In genomic region chr12:131831021-131831571, GRCh38 we compare ENCODE assay signal across 8 cellular contexts. TPM values are rescaled to one million over a fixed set of nuclear protein-coding genes. Genes with fewer than 3 reads are reported as not detected.
A peak's percentile ranks its signal among the peaks of the same experiment; 100 is the strongest.
DNase-seq lines count a peak whose midpoint lies in the region; ATAC-seq and TF ChIP-seq lines count a peak whose summit lies in the region.

No MANE protein-coding gene starts in this region.

- peaks cover 29% of the 10 kb centered on the region for H3K27me3 ChIP-seq in endodermal cell (ENCODE audit: control insufficient read depth, insufficient read depth, low read length, poor library complexity, severe bottlenecking)

- H3K36me3 ChIP-seq in endodermal cell (ENCODE audit: control insufficient read depth, insufficient read depth, low read length) = no peaks in the 10 kb centered on the region

- WGBS in endodermal cell (ENCODE audit: insufficient coverage in 1 of 2, insufficient read length in 1 of 2), 2 experiments = 25 to 43% methylated on average over 14 to 25 of the region's 25 CpGs

- no peak for DNase-seq in T-helper 2 cell treated with Interferon-gamma antibody and Interleukin-4, amounts not matched to agents 5 μg/mL and 100 μg/mL, for 36 hours (ENCODE audit: low spot score)
- no peak for DNase-seq in T-helper 2 cell
- peak in 13 of 34 experiments; percentile 8 to 45 (median 22) for DNase-seq in T-cell
- DNase-seq in endodermal cell = peak; percentile 77
- peak; percentile 31 for DNase-seq in nephron progenitor cell
- DNase-seq in germinal center (ENCODE audit: low spot score) = no peak
- no peak for DNase-seq in superior temporal gyrus (ENCODE audit: extremely low spot score)

- CTCF ChIA-PET in T-cell (lab: Charles Lee) = interaction anchor here in 1 of 2 donors (0.9 to 1.4 kb wide), 2 partner anchors 725 to 726 kb away, joined by 4 to 6 read pairs; no protein-coding TSS in a partner anchor

- peaks cover 41% of the 10 kb centered on the region for H3K27me3 Mint-ChIP-seq in T-helper 2 cell treated with Interferon-gamma antibody and Interleukin-4, amounts not matched to agents 5 μg/mL and 100 μg/mL, for 36 hours (ENCODE audit: low read depth)
- peaks cover 28 to 44% of the 10 kb centered on the region in 2 donors for H3K27me3 Mint-ChIP-seq in T-cell
- H3K27me3 Mint-ChIP-seq in endodermal cell (ENCODE audit: insufficient read depth) = peaks cover 39% of the 10 kb centered on the region
- peaks cover 65% of the 10 kb centered on the region for H3K27me3 Mint-ChIP-seq in nephron progenitor cell (ENCODE audit: low read depth, poor library complexity)

- ATAC-seq in T-cell (replicated peaks in 1 of 4) (peak; percentile 18 to 59 (median 35)), GM21737 (IDR thresholded peaks at IDR 0.05; ENCODE audit: unreplicated experiment) (no peak)

- no peaks in the 10 kb centered on the region for H3K9me3 Mint-ChIP-seq in T-helper 2 cell treated with Interferon-gamma antibody and Interleukin-4, amounts not matched to agents 5 μg/mL and 100 μg/mL, for 36 hours
- no peaks in the 10 kb centered on the region for H3K9me3 Mint-ChIP-seq in T-cell
- no peaks in the 10 kb centered on the region for H3K9me3 Mint-ChIP-seq in endodermal cell
- H3K9me3 Mint-ChIP-seq in nephron progenitor cell = no peaks in the 10 kb centered on the region

- H3K4me1 Mint-ChIP-seq in T-helper 2 cell treated with Interferon-gamma antibody and Interleukin-4, amounts not matched to agents 5 μg/mL and 100 μg/mL, for 36 hours (ENCODE audit: low read depth) = no peaks in the 10 kb centered on the region
- H3K4me1 Mint-ChIP-seq in T-cell (peaks cover 10 to 22% (median 13%) of the 10 kb centered on the region in 3 donors), endodermal cell (peaks cover 2% of the 10 kb centered on the region), nephron progenitor cell (no peaks in the 10 kb centered on the region)

- peak overlapping the region; percentile 72 for H3K27ac ChIP-seq in endodermal cell (ENCODE audit: low read depth, low read length)

- H3K9me3 ChIP-seq in endodermal cell (ENCODE audit: control insufficient read depth, low read length) = no peaks in the 10 kb centered on the region

- no peak for TF ChIP-seq CTCF in endodermal cell (conservative IDR thresholded peaks at IDR 0.05)
- TF ChIP-seq CTCF in nephron progenitor cell (IDR thresholded peaks at IDR 0.05) = no peak

- H3K9ac ChIP-seq in endodermal cell (ENCODE audit: extremely low read depth, low read length, poor library complexity, severe bottlenecking) = peak overlapping the region; percentile 15

- POLR2A ChIA-PET in T-cell (lab: Charles Lee) = no interaction called here

- H3K4me3 Mint-ChIP-seq in T-helper 2 cell treated with Interferon-gamma antibody and Interleukin-4, amounts not matched to agents 5 μg/mL and 100 μg/mL, for 36 hours = peak overlapping the region; percentile 59
- H3K4me3 Mint-ChIP-seq in T-cell (peak overlapping the region; percentile 54 to 79 (median 58)), endodermal cell (peak overlapping the region; percentile 55), nephron progenitor cell (peak overlapping the region; percentile 68)

- H3K4me3 ChIP-seq in endodermal cell (ENCODE audit: low read length) = peak overlapping the region; percentile 73

- H3K4me1 ChIP-seq in endodermal cell (ENCODE audit: control insufficient read depth, insufficient read depth, low read length) = no peaks in the 10 kb centered on the region

- H3K36me3 Mint-ChIP-seq in T-helper 2 cell treated with Interferon-gamma antibody and Interleukin-4, amounts not matched to agents 5 μg/mL and 100 μg/mL, for 36 hours (ENCODE audit: low read depth) = no peaks in the 10 kb centered on the region
- H3K36me3 Mint-ChIP-seq in T-cell (no peaks in the 10 kb centered on the region), endodermal cell (ENCODE audit: low read depth) (no peaks in the 10 kb centered on the region), nephron progenitor cell (ENCODE audit: low read depth) (no peaks in the 10 kb centered on the region)

- H3K27ac Mint-ChIP-seq in T-helper 2 cell treated with Interferon-gamma antibody and Interleukin-4, amounts not matched to agents 5 μg/mL and 100 μg/mL, for 36 hours = no peak overlapping the region
- H3K27ac Mint-ChIP-seq in T-cell (no peak overlapping the region), endodermal cell (no peak overlapping the region), nephron progenitor cell (no peak overlapping the region)

RNA-seq across cellular contexts. Expression of gene MMP17, which starts 2.9 kb away (rescaled TPM):
- total RNA-seq in T-cell = 1 to 10 TPM in 3 of 5 donors, under 1 TPM in 2; 0.58 to 2.7 (median 1.2) TPM
- total RNA-seq in endodermal cell = 10 to 100 TPM; 10.9 to 12.0 TPM
- polyA plus RNA-seq in endodermal cell (2013, experiment 1 of 2) = 22.2 TPM
- polyA plus RNA-seq in endodermal cell (2013, experiment 2 of 2) = 19.9 TPM

Comparison
In these comparisons a context has a peak if more than half of its experiments do, and no peak if none do; other contexts are left out.
1. DNase-seq: peak in endodermal cell (single experiment) and nephron progenitor cell (single experiment); none in T-helper 2 cell treated with Interferon-gamma antibody and Interleukin-4, amounts not matched to agents 5 μg/mL and 100 μg/mL, for 36 hours (single experiment), T-helper 2 cell (0 of 5), germinal center (single experiment) and superior temporal gyrus (single experiment).
2. Peak in every context shown above with its lines, with median percentiles within 50 percentile points of each other: H3K4me3 Mint-ChIP-seq.